ENCODE assay signal across 37 cellular contexts in the genomic region with DNA sequence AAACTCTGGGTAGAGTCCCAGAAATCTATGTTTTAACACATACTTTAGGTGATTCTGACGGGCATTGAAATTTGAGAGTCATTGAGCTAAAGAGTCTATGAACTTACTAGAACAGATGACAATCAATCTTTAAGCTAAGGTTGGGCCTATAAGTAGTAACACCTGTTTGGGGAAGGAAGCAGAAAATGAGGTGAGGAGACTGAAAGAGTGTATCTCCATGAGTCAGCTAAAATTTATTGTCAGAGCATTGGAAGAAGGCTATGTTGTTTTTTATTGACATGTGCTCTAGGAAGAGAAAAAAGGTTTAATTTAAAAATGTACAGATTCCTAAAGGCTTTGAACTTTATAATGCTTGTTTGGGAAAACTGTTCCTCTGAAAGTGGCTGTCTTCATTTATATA.
"Had no signal": no experiment of that assay in that cellular context is flagged by ENCODE, and none has a peak within 500 bp of the region (broad histone marks: within the 10 kb centered on the region; RNA-seq: fewer than 3 reads in every experiment).

No MANE protein-coding gene starts in this region.

- H3K4me1 Mint-ChIP-seq: activated B cell treated with CpG ODN at 0.5 μM for 24 hours; activated CD4-positive, alpha-beta memory T cell treated with anti-CD3 and anti-CD28 coated beads, Interleukin-2, amount 10 ng/mL, durations not matched to agents 7 days and 5 days; activated CD4-positive, alpha-beta T cell treated with anti-CD3 and anti-CD28 coated beads, Interleukin-2, amount 10 ng/mL, durations not matched to agents 7 days and 5 days; activated CD8-positive, alpha-beta memory T cell treated with anti-CD3 and anti-CD28 coated beads, Interleukin-2, amount 10 ng/mL, durations not matched to agents 7 days and 5 days; activated naive CD8-positive, alpha-beta T cell treated with anti-CD3 and anti-CD28 coated beads for 36 hours; activated T-helper 17 cell treated with anti-CD3 and anti-CD28 coated beads, Interleukin-2, amount 50 U/mL, for 72 hours had no signal

- H3K9me3 ChIP-seq: adrenal gland, body of pancreas, breast epithelium had no signal

- H3K27me3 Mint-ChIP-seq: activated CD4-positive, alpha-beta memory T cell treated with anti-CD3 and anti-CD28 coated beads, Interleukin-2, amount 10 ng/mL, durations not matched to agents 7 days and 5 days; activated CD4-positive, alpha-beta T cell treated with anti-CD3 and anti-CD28 coated beads, Interleukin-2, amount 10 ng/mL, durations not matched to agents 7 days and 5 days; activated CD8-positive, alpha-beta memory T cell treated with anti-CD3 and anti-CD28 coated beads, Interleukin-2, amount 10 ng/mL, durations not matched to agents 7 days and 5 days; activated naive CD8-positive, alpha-beta T cell treated with anti-CD3 and anti-CD28 coated beads for 36 hours had no signal

- H3K4me3 Mint-ChIP-seq: activated B cell treated with CpG ODN at 0.5 μM for 24 hours; activated CD4-positive, alpha-beta memory T cell treated with anti-CD3 and anti-CD28 coated beads, Interleukin-2, amount 10 ng/mL, durations not matched to agents 7 days and 5 days; activated CD4-positive, alpha-beta T cell treated with anti-CD3 and anti-CD28 coated beads, Interleukin-2, amount 10 ng/mL, durations not matched to agents 7 days and 5 days; activated CD8-positive, alpha-beta memory T cell treated with anti-CD3 and anti-CD28 coated beads, Interleukin-2, amount 10 ng/mL, durations not matched to agents 7 days and 5 days; activated CD8-positive, alpha-beta T cell treated with anti-CD3 and anti-CD28 coated beads, Interleukin-2, amount 10 ng/mL, durations not matched to agents 7 days and 5 days; activated naive CD4-positive, alpha-beta T cell treated with anti-CD3 and anti-CD28 coated beads for 36 hours; activated naive CD8-positive, alpha-beta T cell treated with anti-CD3 and anti-CD28 coated beads for 36 hours; activated T-cell treated with anti-CD3 and anti-CD28 coated beads, Interleukin-2, amount 50 U/mL, for 4 hours; activated T-cell treated with anti-CD3 and anti-CD28 coated beads, Interleukin-2, amount 50 U/mL, for 72 hours; activated T-helper 1 cell treated with anti-CD3 and anti-CD28 coated beads, Interleukin-12 subunit alpha, Interleukin-12 subunit beta, Interleukin-2, Interleukin-4 antibody, amounts not matched to agents 30 ng/mL and 10 ng/mL and 1 ng/mL, durations not matched to agents 14 hours and 24 hours and 36 hours; activated T-helper 17 cell treated with anti-CD3 and anti-CD28 coated beads, Interleukin-2, amount 50 U/mL, for 72 hours; T-helper 1 cell treated with Interleukin-12 subunit alpha and Interleukin-12 subunit beta and Interleukin-4 antibody, amounts not matched to agents 30 μg/mL and 1 μg/mL, for 36 hours; T-helper 2 cell treated with Interferon-gamma antibody and Interleukin-4, amounts not matched to agents 5 μg/mL and 100 μg/mL, for 36 hours had no signal

- H3K36me3 ChIP-seq: adrenal gland, brain microvascular endothelial cell, breast epithelium had no signal

- H3K4me1 ChIP-seq: adrenal gland, body of pancreas, breast epithelium had no signal

- H3K27ac ChIP-seq: adrenal gland, body of pancreas, brain microvascular endothelial cell, breast epithelium, VCaP had no signal

- H3K36me3 Mint-ChIP-seq: activated CD8-positive, alpha-beta memory T cell treated with anti-CD3 and anti-CD28 coated beads, Interleukin-2, amount 10 ng/mL, durations not matched to agents 7 days and 5 days; activated naive CD4-positive, alpha-beta T cell treated with anti-CD3 and anti-CD28 coated beads, Interleukin-2, amount 50 U/mL, for 72 hours; activated naive CD8-positive, alpha-beta T cell treated with anti-CD3 and anti-CD28 coated beads for 36 hours had no signal

- H3K27me3 ChIP-seq: adrenal gland, body of pancreas, brain microvascular endothelial cell, breast epithelium had no signal

- H3K9me3 Mint-ChIP-seq: activated B cell treated with CpG ODN at 0.5 μM for 24 hours; activated CD4-positive, alpha-beta memory T cell treated with anti-CD3 and anti-CD28 coated beads, Interleukin-2, amount 10 ng/mL, durations not matched to agents 7 days and 5 days; activated CD4-positive, alpha-beta T cell treated with anti-CD3 and anti-CD28 coated beads, Interleukin-2, amount 10 ng/mL, durations not matched to agents 7 days and 5 days; activated naive CD4-positive, alpha-beta T cell treated with anti-CD3 and anti-CD28 coated beads for 36 hours; activated naive CD4-positive, alpha-beta T cell treated with anti-CD3 and anti-CD28 coated beads, Interleukin-2, amount 50 U/mL, for 72 hours; activated naive CD8-positive, alpha-beta T cell treated with anti-CD3 and anti-CD28 coated beads for 36 hours; activated T-cell treated with anti-CD3 and anti-CD28 coated beads, Interleukin-2, amount 50 U/mL, for 4 hours; activated T-cell treated with anti-CD3 and anti-CD28 coated beads, Interleukin-2, amount 50 U/mL, for 72 hours; activated T-helper 1 cell treated with anti-CD3 and anti-CD28 coated beads, Interleukin-12 subunit alpha, Interleukin-12 subunit beta, Interleukin-2, Interleukin-4 antibody, amounts not matched to agents 30 ng/mL and 10 ng/mL and 1 ng/mL, durations not matched to agents 14 hours and 24 hours and 36 hours; activated T-helper 17 cell treated with anti-CD3 and anti-CD28 coated beads, Interleukin-2, amount 50 U/mL, for 72 hours; T-helper 1 cell treated with Interleukin-12 subunit alpha and Interleukin-12 subunit beta and Interleukin-4 antibody, amounts not matched to agents 30 μg/mL and 1 μg/mL, for 36 hours; T-helper 2 cell treated with Interferon-gamma antibody and Interleukin-4, amounts not matched to agents 5 μg/mL and 100 μg/mL, for 36 hours had no signal

- H3K4me3 ChIP-seq: adrenal gland, body of pancreas, breast epithelium had no signal

- ATAC-seq: activated CD8-positive, alpha-beta memory T cell treated with anti-CD3 and anti-CD28 coated beads, Interleukin-2, amount 10 ng/mL, durations not matched to agents 7 days and 5 days; activated CD8-positive, alpha-beta T cell treated with anti-CD3 and anti-CD28 coated beads, Interleukin-2, amount 10 ng/mL, durations not matched to agents 7 days and 5 days; activated naive CD4-positive, alpha-beta T cell treated with anti-CD3 and anti-CD28 coated beads, Interleukin-2, amount 50 U/mL, for 72 hours; activated T-cell treated with anti-CD3 and anti-CD28 coated beads, Interleukin-2, amount 50 U/mL, for 4 hours; activated T-cell treated with anti-CD3 and anti-CD28 coated beads, Interleukin-2, amount 50 U/mL, for 72 hours; activated T-helper 17 cell treated with anti-CD3 and anti-CD28 coated beads, Interleukin-2, amount 50 U/mL, for 72 hours; body of pancreas had no signal

- H3K27ac Mint-ChIP-seq: activated B cell treated with CpG ODN at 0.5 μM for 24 hours; activated CD4-positive, alpha-beta memory T cell treated with anti-CD3 and anti-CD28 coated beads, Interleukin-2, amount 10 ng/mL, durations not matched to agents 7 days and 5 days; activated CD4-positive, alpha-beta T cell treated with anti-CD3 and anti-CD28 coated beads, Interleukin-2, amount 10 ng/mL, durations not matched to agents 7 days and 5 days; activated CD8-positive, alpha-beta memory T cell treated with anti-CD3 and anti-CD28 coated beads, Interleukin-2, amount 10 ng/mL, durations not matched to agents 7 days and 5 days; activated CD8-positive, alpha-beta T cell treated with anti-CD3 and anti-CD28 coated beads, Interleukin-2, amount 10 ng/mL, durations not matched to agents 7 days and 5 days; activated naive CD4-positive, alpha-beta T cell treated with anti-CD3 and anti-CD28 coated beads for 36 hours; activated naive CD4-positive, alpha-beta T cell treated with anti-CD3 and anti-CD28 coated beads, Interleukin-2, amount 50 U/mL, for 72 hours; activated naive CD8-positive, alpha-beta T cell treated with anti-CD3 and anti-CD28 coated beads for 36 hours; activated T-cell treated with anti-CD3 and anti-CD28 coated beads, Interleukin-2, amount 50 U/mL, for 72 hours; activated T-helper 1 cell treated with anti-CD3 and anti-CD28 coated beads, Interleukin-12 subunit alpha, Interleukin-12 subunit beta, Interleukin-2, Interleukin-4 antibody, amounts not matched to agents 30 ng/mL and 10 ng/mL and 1 ng/mL, durations not matched to agents 14 hours and 24 hours and 36 hours; activated T-helper 17 cell treated with anti-CD3 and anti-CD28 coated beads, Interleukin-2, amount 50 U/mL, for 72 hours; T-helper 1 cell treated with Interleukin-12 subunit alpha and Interleukin-12 subunit beta and Interleukin-4 antibody, amounts not matched to agents 30 μg/mL and 1 μg/mL, for 36 hours; T-helper 2 cell treated with Interferon-gamma antibody and Interleukin-4, amounts not matched to agents 5 μg/mL and 100 μg/mL, for 36 hours had no signal

- DNase-seq: activated B cell treated with CpG ODN at 0.5 μM for 24 hours; activated CD4-positive, alpha-beta memory T cell treated with anti-CD3 and anti-CD28 coated beads, Interleukin-2, amount 10 ng/mL, durations not matched to agents 7 days and 5 days; activated CD4-positive, alpha-beta T cell treated with anti-CD3 and anti-CD28 coated beads for 48 hours; activated CD4-positive, alpha-beta T cell treated with anti-CD3 and anti-CD28 coated beads, Interleukin-2, amount 10 ng/mL, durations not matched to agents 7 days and 5 days; activated CD4-positive, alpha-beta T cell treated with anti-CD3 and anti-CD28 coated beads, Interleukin-2, amount 50 U/mL, for 48 hours; activated CD4-positive, CD25-positive, alpha-beta regulatory T cell treated with anti-CD3 and anti-CD28 coated beads, Interleukin-2, amount 50 U/mL, for 72 hours; activated CD8-positive, alpha-beta memory T cell treated with anti-CD3 and anti-CD28 coated beads for 24 hours; activated CD8-positive, alpha-beta memory T cell treated with anti-CD3 and anti-CD28 coated beads, Interleukin-2, amount 10 ng/mL, durations not matched to agents 7 days and 5 days; activated CD8-positive, alpha-beta memory T cell treated with anti-CD3 and anti-CD28 coated beads, Interleukin-2, amount 50 U/mL, for 48 hours; activated CD8-positive, alpha-beta T cell treated with anti-CD3 and anti-CD28 coated beads, Interleukin-2, amount 10 ng/mL, durations not matched to agents 7 days and 5 days; activated effector memory CD4-positive, alpha-beta T cell treated with anti-CD3 and anti-CD28 coated beads, Interleukin-2, amount 50 U/mL, for 16 hours; activated gamma-delta T cell treated with Interleukin-2 at 50 U/mL for 16 hours; activated naive CD4-positive, alpha-beta T cell; activated naive CD4-positive, alpha-beta T cell treated with anti-CD3 and anti-CD28 coated beads for 36 hours; activated naive CD4-positive, alpha-beta T cell treated with anti-CD3 and anti-CD28 coated beads, Interleukin-2, amount 50 U/mL, for 16 hours; activated naive CD8-positive, alpha-beta T cell treated with anti-CD3 and anti-CD28 coated beads for 36 hours; activated T-cell treated with anti-CD3 and anti-CD28 coated beads, Interleukin-2, amount 50 U/mL, for 1 hour; activated T-cell treated with anti-CD3 and anti-CD28 coated beads, Interleukin-2, amount 50 U/mL, for 4 hours; activated T-cell treated with anti-CD3 and anti-CD28 coated beads, Interleukin-2, amount 50 U/mL, for 72 hours; adrenal gland; amniotic stem cell; aorta; body of pancreas; brain microvascular endothelial cell; central memory CD4-positive, alpha-beta T cell; T-helper 1 cell; T-helper 2 cell; T-helper 9 cell had no signal

- FAIRE-seq: astrocyte, TTC549 had no signal
